Comparison of ENCODE assay signal across 2 cellular contexts in the genomic region with DNA sequence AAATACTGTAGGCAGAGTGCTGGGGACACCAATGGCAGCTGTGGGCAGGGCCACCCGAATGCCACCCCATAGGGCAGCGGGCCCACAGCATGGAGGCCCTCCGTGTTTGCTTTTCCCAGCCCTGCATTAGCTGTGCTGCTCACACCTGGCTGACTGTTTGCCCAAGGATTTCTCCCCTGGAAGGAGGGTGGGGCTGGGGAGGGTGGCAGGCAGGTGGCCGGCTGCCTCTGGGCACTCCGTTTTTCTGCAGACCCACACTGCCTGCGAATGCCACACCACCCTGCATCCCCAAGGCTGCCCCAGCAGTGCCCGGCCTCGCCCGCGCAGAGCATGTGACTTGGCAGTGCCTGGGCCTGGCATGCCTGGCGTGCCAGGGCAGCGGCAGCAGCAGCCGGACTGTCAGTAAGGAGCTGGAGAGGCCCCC.
TF ChIP-seq lines count a peak whose summit lies in the region.

No MANE protein-coding gene starts in this region.

TF ChIP-seq in A549, 52 proteins besides CTCF, POLR2A, EP300 and RAD21 (continues in another document):
- TF ChIP-seq FOSL2 (IDR thresholded peaks at IDR 0.05) (no peak), FOSL2 (CRISPR knock-in tag; IDR thresholded peaks at IDR 0.05) (no peak), TP53 (CRISPR knock-in tag; IDR thresholded peaks at IDR 0.05) (no peak), CHD2 (IDR thresholded peaks at IDR 0.05; ENCODE audit: low read length, partially characterized antibody) (no peak), MAZ (IDR thresholded peaks at IDR 0.05; ENCODE audit: borderline replicate concordance, low read depth, low read length) (no peak), PHF8 (IDR thresholded peaks at IDR 0.05; ENCODE audit: borderline replicate concordance, low read depth) (no peak), HOXB13 (CRISPR knock-in tag; IDR thresholded peaks at IDR 0.05; ENCODE audit: low read depth) (peak; percentile 67; the same call in 1 of the 2 replicates), RNF2 (IDR thresholded peaks at IDR 0.05; ENCODE audit: borderline replicate concordance, low read depth) (no peak), NPAS2 (CRISPR knock-in tag; IDR thresholded peaks at IDR 0.05; ENCODE audit: borderline replicate concordance) (no peak), POLR2AphosphoS2 (conservative IDR thresholded peaks at IDR 0.05; ENCODE audit: low read length) (no peak), CBX2 (IDR thresholded peaks at IDR 0.05; ENCODE audit: borderline replicate concordance, low read depth) (no peak), HEYL (CRISPR knock-in tag; IDR thresholded peaks at IDR 0.05) (no peak), ZNF302 (CRISPR knock-in tag; IDR thresholded peaks at IDR 0.05) (peak; percentile 64; the same call in 1 of the 2 replicates), EHF (CRISPR knock-in tag; IDR thresholded peaks at IDR 0.05) (peak; percentile 58; the same call in 1 of the 2 replicates), CHD4 (IDR thresholded peaks at IDR 0.05; ENCODE audit: borderline replicate concordance) (no peak), JUNB (IDR thresholded peaks at IDR 0.05) (0 out of 2 replicates have a peak, but pooled peaks have one; percentile 11), CEBPB (IDR thresholded peaks at IDR 0.05) (no peak), HOXB5 (CRISPR knock-in tag; IDR thresholded peaks at IDR 0.05) (peak; percentile 64; the same call in 1 of the 2 replicates), ELK1 (IDR thresholded peaks at IDR 0.05; ENCODE audit: low read depth, low read length) (no peak), MAX (IDR thresholded peaks at IDR 0.05) (peak; percentile 98), HMGXB4 (CRISPR knock-in tag; IDR thresholded peaks at IDR 0.05; ENCODE audit: borderline replicate concordance) (no peak)
- TF ChIP-seq, protein P1, sequence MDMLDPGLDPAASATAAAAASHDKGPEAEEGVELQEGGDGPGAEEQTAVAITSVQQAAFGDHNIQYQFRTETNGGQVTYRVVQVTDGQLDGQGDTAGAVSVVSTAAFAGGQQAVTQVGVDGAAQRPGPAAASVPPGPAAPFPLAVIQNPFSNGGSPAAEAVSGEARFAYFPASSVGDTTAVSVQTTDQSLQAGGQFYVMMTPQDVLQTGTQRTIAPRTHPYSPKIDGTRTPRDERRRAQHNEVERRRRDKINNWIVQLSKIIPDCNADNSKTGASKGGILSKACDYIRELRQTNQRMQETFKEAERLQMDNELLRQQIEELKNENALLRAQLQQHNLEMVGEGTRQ (IDR thresholded peaks at IDR 0.05), result peak; percentile 32; the same call in 1 of the 2 replicates
- TF ChIP-seq, protein P2, sequence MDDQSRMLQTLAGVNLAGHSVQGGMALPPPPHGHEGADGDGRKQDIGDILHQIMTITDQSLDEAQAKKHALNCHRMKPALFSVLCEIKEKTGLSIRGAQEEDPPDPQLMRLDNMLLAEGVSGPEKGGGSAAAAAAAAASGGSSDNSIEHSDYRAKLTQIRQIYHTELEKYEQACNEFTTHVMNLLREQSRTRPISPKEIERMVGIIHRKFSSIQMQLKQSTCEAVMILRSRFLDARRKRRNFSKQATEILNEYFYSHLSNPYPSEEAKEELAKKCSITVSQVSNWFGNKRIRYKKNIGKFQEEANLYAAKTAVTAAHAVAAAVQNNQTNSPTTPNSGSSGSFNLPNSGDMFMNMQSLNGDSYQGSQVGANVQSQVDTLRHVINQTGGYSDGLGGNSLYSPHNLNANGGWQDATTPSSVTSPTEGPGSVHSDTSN (IDR thresholded peaks at IDR 0.05), result no peak
- TF ChIP-seq, protein P3, sequence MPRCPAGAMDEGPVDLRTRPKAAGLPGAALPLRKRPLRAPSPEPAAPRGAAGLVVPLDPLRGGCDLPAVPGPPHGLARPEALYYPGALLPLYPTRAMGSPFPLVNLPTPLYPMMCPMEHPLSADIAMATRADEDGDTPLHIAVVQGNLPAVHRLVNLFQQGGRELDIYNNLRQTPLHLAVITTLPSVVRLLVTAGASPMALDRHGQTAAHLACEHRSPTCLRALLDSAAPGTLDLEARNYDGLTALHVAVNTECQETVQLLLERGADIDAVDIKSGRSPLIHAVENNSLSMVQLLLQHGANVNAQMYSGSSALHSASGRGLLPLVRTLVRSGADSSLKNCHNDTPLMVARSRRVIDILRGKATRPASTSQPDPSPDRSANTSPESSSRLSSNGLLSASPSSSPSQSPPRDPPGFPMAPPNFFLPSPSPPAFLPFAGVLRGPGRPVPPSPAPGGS (IDR thresholded peaks at IDR 0.05), result no peak
- TF ChIP-seq, protein P4, sequence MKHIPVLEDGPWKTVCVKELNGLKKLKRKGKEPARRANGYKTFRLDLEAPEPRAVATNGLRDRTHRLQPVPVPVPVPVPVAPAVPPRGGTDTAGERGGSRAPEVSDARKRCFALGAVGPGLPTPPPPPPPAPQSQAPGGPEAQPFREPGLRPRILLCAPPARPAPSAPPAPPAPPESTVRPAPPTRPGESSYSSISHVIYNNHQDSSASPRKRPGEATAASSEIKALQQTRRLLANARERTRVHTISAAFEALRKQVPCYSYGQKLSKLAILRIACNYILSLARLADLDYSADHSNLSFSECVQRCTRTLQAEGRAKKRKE (CRISPR knock-in tag; IDR thresholded peaks at IDR 0.05; ENCODE audit: low read depth), result peak; percentile 67; the same call in 1 of the 2 replicates

TF ChIP-seq in K562, 482 proteins besides CTCF, POLR2A, EP300 and RAD21:
- 0 out of 2 replicates have a peak, but pooled peaks have one; percentile 5 for TF ChIP-seq ZFX (CRISPR knock-in tag; IDR thresholded peaks at IDR 0.05)
- TF ChIP-seq ELK1 (CRISPR knock-in tag; IDR thresholded peaks at IDR 0.05), result no peak
